28 cellular contexts compared by ENCODE assay signal in the genomic region with DNA sequence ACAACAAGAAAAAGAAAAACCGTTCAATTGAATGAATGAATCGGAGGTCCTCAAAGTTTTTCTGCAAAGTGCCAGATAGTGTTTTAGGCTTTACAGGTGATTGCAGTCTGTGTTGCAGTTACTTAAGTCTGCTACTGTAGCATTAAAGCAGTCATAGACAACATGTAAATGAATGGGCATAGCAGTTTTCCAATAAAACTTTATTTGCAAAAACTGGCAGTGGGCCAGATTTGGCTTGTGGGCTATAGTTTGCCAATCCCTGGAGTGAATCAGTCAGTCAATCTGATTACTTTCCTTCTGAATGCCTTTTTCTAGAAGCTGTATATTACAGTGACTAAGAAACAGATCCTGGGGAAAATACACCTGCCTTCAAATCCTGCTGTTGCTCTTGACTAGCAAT.
DNase-seq lines count a peak whose midpoint lies in the region; ATAC-seq, FAIRE-seq and TF ChIP-seq lines count a peak whose summit lies in the region.
"Had no signal": no experiment of that assay in that cellular context is flagged by ENCODE, and none has a peak within 500 bp of the region (broad histone marks: within the 10 kb centered on the region; RNA-seq: fewer than 3 reads in every experiment).

No MANE protein-coding gene starts in this region.

- H3K4me3 ChIP-seq in HepG2 (replicated peaks in 1 of 3; ENCODE audit: insufficient read depth in 1 of 3, low read depth in 2 of 3, low read length in 3 of 3) (no peak overlapping the region), right lobe of liver (no peak overlapping the region), tibial artery (no peak overlapping the region)
- H3K4me3 ChIP-seq: BLaER1, GM12878 had no signal

- POLR2A ChIA-PET in HepG2 (lab: Yijun Ruan, JAX): no interaction called here
- POLR2A ChIA-PET in WTC11 (lab: Charles Lee): no interaction called here

- H3K27me3 Mint-ChIP-seq in WTC11 (ENCODE audit: low read depth): no peaks in the 10 kb centered on the region
- H3K27me3 Mint-ChIP-seq: CD4-positive, alpha-beta memory T cell; CD4-positive, CD25-positive, alpha-beta regulatory T cell; CD8-positive, alpha-beta memory T cell had no signal

- H3K4me1 Mint-ChIP-seq in WTC11: peaks cover 54% of the 10 kb centered on the region
- H3K4me1 Mint-ChIP-seq: CD14-positive monocyte; CD4-positive, alpha-beta memory T cell; CD4-positive, CD25-positive, alpha-beta regulatory T cell; CD8-positive, alpha-beta memory T cell had no signal

- H3K9ac ChIP-seq in HepG2 (ENCODE audit: insufficient read depth, low read depth, low read length): no peak overlapping the region
- H3K9ac ChIP-seq: BLaER1 had no signal

- H3K9me3 ChIP-seq in HepG2 (ENCODE audit: low read length) (no peaks in the 10 kb centered on the region), right lobe of liver (no peaks in the 10 kb centered on the region), tibial artery (no peaks in the 10 kb centered on the region)
- H3K9me3 ChIP-seq: BE2C, BLaER1 had no signal

- in situ Hi-C loops in HepG2 (cut with HindIII; ENCODE audit: extremely low pct_ligation_motif_present, low pct_unique_long_range_greater_than_20kb): no loop called here

- H2AFZ ChIP-seq in HepG2 (ENCODE audit: low read length): no peak overlapping the region

- no peaks in the 10 kb centered on the region for H3K36me3 ChIP-seq in HepG2 (replicated peaks in 1 of 2; ENCODE audit: control insufficient read depth in 1 of 2, insufficient read depth in 2 of 2, low read length in 2 of 2)
- no peaks in the 10 kb centered on the region for H3K36me3 ChIP-seq in right lobe of liver
- no peaks in the 10 kb centered on the region for H3K36me3 ChIP-seq in tibial artery
- H3K36me3 ChIP-seq: BE2C, BLaER1 had no signal

- no peaks in the 10 kb centered on the region for H3K79me2 ChIP-seq in HepG2 (ENCODE audit: insufficient read depth, low read length)

- WGBS in HepG2 (ENCODE audit: low lambda C conversion rate): 54% methylated on average over 2 of the region's 2 CpGs
- 69% methylated on average over 2 of the region's 2 CpGs for WGBS in right lobe of liver (ENCODE audit: insufficient coverage, low coverage, low lambda C conversion rate, missing lambda C conversion rate)

- H3K27ac Mint-ChIP-seq in WTC11: peak overlapping the region; percentile 48; the same call in 1 of the 2 replicates
- H3K27ac Mint-ChIP-seq: CD14-positive monocyte; CD4-positive, alpha-beta memory T cell; CD4-positive, CD25-positive, alpha-beta regulatory T cell; CD8-positive, alpha-beta memory T cell had no signal

- CTCF ChIA-PET in HepG2 (lab: Yijun Ruan, JAX; ENCODE audit: low intra/inter-chr PET ratio, low total read pairs) (no interaction called here), WTC11 (lab: Charles Lee) (no interaction called here)

- FAIRE-seq in HepG2 (lab: Jason Lieb, UNC): no peak
- FAIRE-seq: A204.1, GM12878, GM12892, GM18507 had no signal

- no peak overlapping the region for H3K4me2 ChIP-seq in HepG2 (ENCODE audit: low read depth, low read length)
- H3K4me2 ChIP-seq: BLaER1 had no signal

- TF ChIP-seq POLR2A in HepG2 (IDR thresholded peaks at IDR 0.05; ENCODE audit: insufficient read depth in 1 of 2, low read depth in 2 of 2, low read length in 2 of 2) (no peak), right lobe of liver (IDR thresholded peaks at IDR 0.05) (no peak)

- TF ChIP-seq EP300 in HepG2 (IDR thresholded peaks at IDR 0.05; ENCODE audit: low read depth in 2 of 2, low read length in 2 of 2) (no peak), HepG2 (CRISPR knock-in tag; IDR thresholded peaks at IDR 0.05; ENCODE audit: borderline replicate concordance) (no peak)

- TF ChIP-seq CTCF in HepG2 (CRISPR knock-in tag; IDR thresholded peaks at IDR 0.05) (no peak), right lobe of liver (IDR thresholded peaks at IDR 0.05) (no peak), WTC11 (IDR thresholded peaks at IDR 0.05) (no peak), tibial artery (IDR thresholded peaks at IDR 0.05) (no peak)

- no peaks in the 10 kb centered on the region for H3K9me3 Mint-ChIP-seq in WTC11

- TF ChIP-seq RAD21 in HepG2 (CRISPR knock-in tag; IDR thresholded peaks at IDR 0.05): no peak

- intact Hi-C loops in HepG2 (cut with micrococcal nuclease; ENCODE audit: unreplicated experiment): no loop called here
- intact Hi-C loops in right lobe of liver (cut with DNase I): no loop called here
- intact Hi-C loops in left colon (cut with DNase I, micrococcal nuclease): no loop called here
- intact Hi-C loops in tibial artery (cut with DNase I; ENCODE audit: low total_unique reads): no loop called here

- H3K36me3 Mint-ChIP-seq in WTC11: no peaks in the 10 kb centered on the region
- H3K36me3 Mint-ChIP-seq: CD14-positive monocyte; CD4-positive, alpha-beta memory T cell; CD4-positive, CD25-positive, alpha-beta regulatory T cell; CD8-positive, alpha-beta memory T cell had no signal

- H3K27me3 ChIP-seq in HepG2 (ENCODE audit: control insufficient read depth in 1 of 2, insufficient read depth in 2 of 2, low read length in 2 of 2) (no peaks in the 10 kb centered on the region), right lobe of liver (no peaks in the 10 kb centered on the region), tibial artery (no peaks in the 10 kb centered on the region)
- H3K27me3 ChIP-seq: BE2C, BLaER1 had no signal

- H3K4me1 ChIP-seq in HepG2 (ENCODE audit: insufficient read depth, low read length): no peaks in the 10 kb centered on the region
- no peaks in the 10 kb centered on the region for H3K4me1 ChIP-seq in right lobe of liver
- no peaks in the 10 kb centered on the region for H3K4me1 ChIP-seq in tibial artery
- H3K4me1 ChIP-seq: BE2C, BLaER1 had no signal

- H3K27ac ChIP-seq in HepG2 (ENCODE audit: extremely low read length, insufficient read depth, low read length) (no peak overlapping the region), right lobe of liver (no peak overlapping the region), tibial artery (no peak overlapping the region)
- H3K27ac ChIP-seq: BLaER1 had no signal

- ATAC-seq in HepG2 (no peak), right lobe of liver (no peak), WTC11 (no peak), left colon (peak; percentile 23)
- ATAC-seq: GM12878 had no signal

- no TSS peak for BruUV-seq in HepG2 (replicated peaks; lab: Mats Ljungman, UMichigan)

- H4K20me1 ChIP-seq in HepG2 (ENCODE audit: insufficient read depth, low read length): no peaks in the 10 kb centered on the region
- H4K20me1 ChIP-seq: BLaER1 had no signal

- H3K4me3 Mint-ChIP-seq in WTC11: no peak overlapping the region
- H3K4me3 Mint-ChIP-seq: CD14-positive monocyte; CD4-positive, alpha-beta memory T cell; CD4-positive, CD25-positive, alpha-beta regulatory T cell; CD8-positive, alpha-beta memory T cell had no signal

- DNase-seq in HepG2 (ENCODE audit: low spot score) (no peak), right lobe of liver (no peak), WTC11 (ENCODE audit: low spot score) (no peak), left colon (no peak), tibial artery (no peak), kidney tubule cell (ENCODE audit: low spot score) (no peak), NCI-H1930 (lab: John Stamatoyannopoulos, UW) (no peak)
- DNase-seq: 8988T; ACHN; BE2C; C1 segment of cervical spinal cord; CD4-positive, alpha-beta memory T cell; CD4-positive, CD25-positive, alpha-beta regulatory T cell; CD8-positive, alpha-beta memory T cell; COR-L47; DMS 273 treated with DMSO at 0.1 percent for 48 hours; DMS153; DMS53; DMS79; DND-41; EL; GDM1 had no signal

TF ChIP-seq in HepG2, 621 proteins besides CTCF, POLR2A, EP300 and RAD21:
- no peak for TF ChIP-seq REPIN1 (CRISPR knock-in tag; IDR thresholded peaks at IDR 0.05; ENCODE audit: borderline replicate concordance, low read depth)
- TF ChIP-seq ATAD3A (CRISPR knock-in tag; IDR thresholded peaks at IDR 0.05): no peak
- TF ChIP-seq ZNF788 (CRISPR knock-in tag; IDR thresholded peaks at IDR 0.05; ENCODE audit: borderline replicate concordance): no peak
- TF ChIP-seq LCORL (IDR thresholded peaks at IDR 0.05): peak; percentile 34; the same call in 1 of the 2 replicates
- no peak for TF ChIP-seq LCORL (CRISPR knock-in tag; IDR thresholded peaks at IDR 0.05)
- no peak for TF ChIP-seq ZNF616 (CRISPR knock-in tag; IDR thresholded peaks at IDR 0.05; ENCODE audit: low read depth)
- TF ChIP-seq MIER3 (CRISPR knock-in tag; IDR thresholded peaks at IDR 0.05; ENCODE audit: borderline replicate concordance): no peak
- TF ChIP-seq ZBTB7B (CRISPR knock-in tag; IDR thresholded peaks at IDR 0.05): no peak

TF ChIP-seq in WTC11, 78 proteins besides CTCF, POLR2A, EP300 and RAD21 (continues in another document):
- TF ChIP-seq, protein P1, sequence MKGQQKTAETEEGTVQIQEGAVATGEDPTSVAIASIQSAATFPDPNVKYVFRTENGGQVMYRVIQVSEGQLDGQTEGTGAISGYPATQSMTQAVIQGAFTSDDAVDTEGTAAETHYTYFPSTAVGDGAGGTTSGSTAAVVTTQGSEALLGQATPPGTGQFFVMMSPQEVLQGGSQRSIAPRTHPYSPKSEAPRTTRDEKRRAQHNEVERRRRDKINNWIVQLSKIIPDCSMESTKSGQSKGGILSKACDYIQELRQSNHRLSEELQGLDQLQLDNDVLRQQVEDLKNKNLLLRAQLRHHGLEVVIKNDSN (CRISPR knock-in tag; IDR thresholded peaks at IDR 0.05): no peak
- TF ChIP-seq CREB1 (CRISPR knock-in tag; IDR thresholded peaks at IDR 0.05) (no peak), FOXK1 (CRISPR knock-in tag; IDR thresholded peaks at IDR 0.05) (no peak), ZNF219 (CRISPR knock-in tag; IDR thresholded peaks at IDR 0.05; ENCODE audit: borderline replicate concordance) (no peak)
- TF ChIP-seq, protein P2, sequence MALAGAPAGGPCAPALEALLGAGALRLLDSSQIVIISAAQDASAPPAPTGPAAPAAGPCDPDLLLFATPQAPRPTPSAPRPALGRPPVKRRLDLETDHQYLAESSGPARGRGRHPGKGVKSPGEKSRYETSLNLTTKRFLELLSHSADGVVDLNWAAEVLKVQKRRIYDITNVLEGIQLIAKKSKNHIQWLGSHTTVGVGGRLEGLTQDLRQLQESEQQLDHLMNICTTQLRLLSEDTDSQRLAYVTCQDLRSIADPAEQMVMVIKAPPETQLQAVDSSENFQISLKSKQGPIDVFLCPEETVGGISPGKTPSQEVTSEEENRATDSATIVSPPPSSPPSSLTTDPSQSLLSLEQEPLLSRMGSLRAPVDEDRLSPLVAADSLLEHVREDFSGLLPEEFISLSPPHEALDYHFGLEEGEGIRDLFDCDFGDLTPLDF (CRISPR knock-in tag; IDR thresholded peaks at IDR 0.05): no peak
